7 cellular contexts compared by ENCODE assay signal in the genomic region with DNA sequence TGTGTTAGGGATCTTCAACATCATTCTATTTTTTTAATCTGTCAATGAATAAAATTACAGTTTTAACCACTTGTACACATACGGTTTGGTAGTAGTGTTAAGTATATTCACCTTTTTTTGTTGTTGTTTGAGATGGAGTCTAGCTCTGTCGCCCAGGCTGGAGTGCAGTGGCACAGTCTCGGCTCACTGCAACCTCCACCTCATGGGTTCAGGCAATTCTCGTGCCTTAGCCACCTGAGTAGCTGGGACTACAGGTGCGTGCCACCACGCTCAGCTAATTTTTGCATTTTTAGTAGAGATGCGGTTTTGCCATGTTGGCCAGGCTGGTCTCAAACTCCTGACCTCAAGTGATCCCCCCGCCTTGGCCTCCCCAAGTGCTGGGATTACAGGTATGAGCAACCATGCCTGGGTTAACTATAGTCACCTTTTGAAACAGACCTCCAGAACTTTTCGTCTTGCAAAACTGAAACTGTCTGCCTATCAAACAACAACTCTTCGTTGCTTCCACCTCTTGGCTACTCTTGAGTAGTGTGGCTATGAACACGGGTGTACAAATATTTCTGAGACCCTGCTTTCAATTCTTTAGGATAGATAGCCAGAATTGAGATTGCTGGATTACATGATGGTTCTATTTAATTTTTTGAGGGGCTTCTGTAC.
DNase-seq lines count a peak whose midpoint lies in the region; ATAC-seq, FAIRE-seq and TF ChIP-seq lines count a peak whose summit lies in the region.
"Not testable (repeated sequence)": the region's sequence is repeated elsewhere in the genome, so short reads cannot be mapped to it uniquely, and the experiment has no call there.

No MANE protein-coding gene starts in this region.

- not testable (repeated sequence) for H3K27me3 ChIP-seq in DND-41 (ENCODE audit: insufficient read depth, low read length, poor library complexity); OCI-LY1 (ENCODE audit: insufficient read depth, low read length); GM12878 (replicated peaks in 1 of 2; ENCODE audit: control insufficient read depth in 2 of 2, insufficient read depth in 2 of 2, low read length in 1 of 2)

- H2AFZ ChIP-seq in DND-41 (ENCODE audit: low read depth, low read length); OCI-LY1 (ENCODE audit: low read length); GM12878 (ENCODE audit: control insufficient read depth, low read depth, low read length): not testable (repeated sequence)

- H3K27ac ChIP-seq in DND-41 (ENCODE audit: low read length) (peak overlapping the region; percentile 69), OCI-LY1 (ENCODE audit: low read depth, low read length, poor library complexity, severe bottlenecking) (peak overlapping the region; percentile 55)
- H3K27ac ChIP-seq in GM12878 (ENCODE audit: control insufficient read depth, insufficient read depth): not testable (repeated sequence)

- TF ChIP-seq EP300 in GM12878 (IDR thresholded peaks at IDR 0.05; ENCODE audit: borderline replicate concordance in 1 of 2, control insufficient read depth in 1 of 2, low read depth in 2 of 2, low read length in 2 of 2): not testable (repeated sequence)

- peaks cover 21% of the 10 kb centered on the region for H3K36me3 Mint-ChIP-seq in activated CD4-positive, alpha-beta T cell treated with anti-CD3 and anti-CD28 coated beads for 36 hours (ENCODE audit: low read depth)
- H3K36me3 Mint-ChIP-seq in activated CD8-positive, alpha-beta memory T cell treated with anti-CD3 and anti-CD28 coated beads, Interleukin-2, amount 10 ng/mL, durations not matched to agents 7 days and 5 days: peaks cover 24% of the 10 kb centered on the region

- not testable (repeated sequence) for H3K9me3 ChIP-seq in DND-41 (ENCODE audit: insufficient read depth, low read length, severe bottlenecking); OCI-LY1 (ENCODE audit: low read length); GM12878 (replicated peaks; ENCODE audit: control insufficient read depth, insufficient read depth, low read length)

- H3K4me2 ChIP-seq in DND-41 (ENCODE audit: insufficient read depth, low read length): not testable (repeated sequence)
- peak overlapping the region; percentile 38; the same call in 1 of the 2 replicates for H3K4me2 ChIP-seq in OCI-LY1 (ENCODE audit: low read length)
- peak overlapping the region; percentile 19; the same call in 1 of the 2 replicates for H3K4me2 ChIP-seq in GM12878 (ENCODE audit: control insufficient read depth, insufficient read depth)

- BruUV-seq in GM12878 (replicated peaks; lab: Mats Ljungman, UMichigan): not testable (repeated sequence)

- not testable (repeated sequence) for FAIRE-seq in GM12878 (lab: Jason Lieb, UNC)

- CTCF ChIA-PET in activated CD4-positive, alpha-beta T cell treated with anti-CD3 and anti-CD28 coated beads for 36 hours (lab: Charles Lee): interaction anchor here (1.0 to 1.3 kb wide), 3 partner anchors 13 to 96 kb away, joined by 3 to 4 read pairs (median 3); no protein-coding TSS in a partner anchor
- CTCF ChIA-PET in activated CD8-positive, alpha-beta memory T cell treated with anti-CD3 and anti-CD28 coated beads, Interleukin-2, amount 10 ng/mL, durations not matched to agents 7 days and 5 days (lab: Charles Lee); GM12878 (lab: Yijun Ruan, JAX): not testable (repeated sequence)

- H3K9ac ChIP-seq in DND-41 (ENCODE audit: low read depth, low read length) (peak overlapping the region; percentile 15; the same call in 1 of the 2 replicates), OCI-LY1 (ENCODE audit: low read length) (peak overlapping the region; percentile 7; the same call in 1 of the 2 replicates)
- H3K9ac ChIP-seq in GM12878 (ENCODE audit: control insufficient read depth, insufficient read depth, low read length): not testable (repeated sequence)

- POLR2A ChIA-PET in activated CD4-positive, alpha-beta T cell treated with anti-CD3 and anti-CD28 coated beads for 36 hours (lab: Charles Lee): interaction anchor here (0.7 to 1.0 kb wide), 2 partner anchors 90 to 877 kb away, joined by 3 to 5 read pairs; no protein-coding TSS in a partner anchor
- POLR2A ChIA-PET in GM12878 (lab: Charles Lee): not testable (repeated sequence)

- TF ChIP-seq CTCF in DND-41 (IDR thresholded peaks at IDR 0.05; ENCODE audit: borderline replicate concordance, extremely low read depth, low read length, poor library complexity, severe bottlenecking); OCI-LY1 (IDR thresholded peaks at IDR 0.05; ENCODE audit: low read length); GM12878 (IDR thresholded peaks at IDR 0.05 in 2 of 3, conservative IDR thresholded peaks at IDR 0.05 in 1 of 3; ENCODE audit: control insufficient read depth in 2 of 3, extremely low read depth in 1 of 3, insufficient read depth in 1 of 3, low read depth in 3 of 3, low read length in 3 of 3): not testable (repeated sequence)

- peaks cover 90% of the 10 kb centered on the region for H3K4me1 Mint-ChIP-seq in activated CD4-positive, alpha-beta T cell treated with anti-CD3 and anti-CD28 coated beads for 36 hours
- H3K4me1 Mint-ChIP-seq in activated CD8-positive, alpha-beta memory T cell treated with anti-CD3 and anti-CD28 coated beads, Interleukin-2, amount 10 ng/mL, durations not matched to agents 7 days and 5 days: peaks cover 75% of the 10 kb centered on the region

- H3K79me2 ChIP-seq in DND-41 (ENCODE audit: insufficient read depth, low read length): peaks cover 70% of the 10 kb centered on the region
- not testable (repeated sequence) for H3K79me2 ChIP-seq in OCI-LY1 (ENCODE audit: insufficient read depth, low read length); GM12878 (ENCODE audit: control insufficient read depth, insufficient read depth, low read length)

- not testable (repeated sequence) for H3K4me3 ChIP-seq in DND-41 (ENCODE audit: low read depth in 1 of 2, low read length in 2 of 2); OCI-LY1 (ENCODE audit: low read depth, low read length, poor library complexity, severe bottlenecking); GM12878

- H3K9me2 ChIP-seq in OCI-LY1 (ENCODE audit: low read depth, low read length): not testable (repeated sequence)

- peaks cover 91% of the 10 kb centered on the region for H3K4me1 ChIP-seq in DND-41 (ENCODE audit: insufficient read depth, low read length)
- H3K4me1 ChIP-seq in OCI-LY1 (ENCODE audit: insufficient read depth, low read length, severe bottlenecking): peaks cover 67% of the 10 kb centered on the region
- H3K4me1 ChIP-seq in GM12878 (ENCODE audit: control insufficient read depth, insufficient read depth, low read length): not testable (repeated sequence)

- SMC1A ChIA-PET in GM12878 (lab: Charles Lee; ENCODE audit: uncharacterized antibody, unreplicated experiment): not testable (repeated sequence)

- not testable (repeated sequence) for H3K4me3 Mint-ChIP-seq in activated CD4-positive, alpha-beta T cell treated with anti-CD3 and anti-CD28 coated beads for 36 hours
- H3K4me3 Mint-ChIP-seq in activated CD8-positive, alpha-beta memory T cell treated with anti-CD3 and anti-CD28 coated beads, Interleukin-2, amount 10 ng/mL, durations not matched to agents 7 days and 5 days: peak overlapping the region; percentile 56

- not testable (repeated sequence) for H4K20me1 ChIP-seq in DND-41 (ENCODE audit: insufficient read depth, low read length); OCI-LY1 (ENCODE audit: insufficient read depth, low read length); GM12878 (ENCODE audit: control insufficient read depth, insufficient read depth)

- H3K9me3 Mint-ChIP-seq in activated CD4-positive, alpha-beta T cell treated with anti-CD3 and anti-CD28 coated beads for 36 hours (ENCODE audit: low read depth); activated CD8-positive, alpha-beta memory T cell treated with anti-CD3 and anti-CD28 coated beads, Interleukin-2, amount 10 ng/mL, durations not matched to agents 7 days and 5 days (ENCODE audit: low read depth): not testable (repeated sequence)

- in situ Hi-C loops in GM12878 (cut with MboI): not testable (repeated sequence)

- not testable (repeated sequence) for DNase-seq in DND-41; activated CD4-positive, alpha-beta T cell treated with anti-CD3 and anti-CD28 coated beads for 36 hours; GM12878 (ENCODE audit: low read depth, low spot score)
- peak; percentile 55 for DNase-seq in activated CD8-positive, alpha-beta memory T cell treated with anti-CD3 and anti-CD28 coated beads, Interleukin-2, amount 10 ng/mL, durations not matched to agents 7 days and 5 days
- peak; percentile 21 for DNase-seq in activated naive CD4-positive, alpha-beta T cell treated with Interleukin-2 at 50 U/mL for 16 hours
- peak; percentile 48 for DNase-seq in stimulated activated CD8-positive, alpha-beta memory T cell treated with anti-CD3 and anti-CD28 coated beads, Interleukin-4, amount 100 ng/mL, for 48 hours

- H3K36me3 ChIP-seq in DND-41 (ENCODE audit: insufficient read depth, low read length); OCI-LY1 (ENCODE audit: insufficient read depth, low read length); GM12878 (ENCODE audit: control insufficient read depth in 2 of 2, insufficient read depth in 2 of 2, low read length in 1 of 2): not testable (repeated sequence)

- intact Hi-C loops in activated CD4-positive, alpha-beta T cell treated with anti-CD3 and anti-CD28 coated beads for 36 hours (cut with DNase I, micrococcal nuclease); GM12878 (cut with micrococcal nuclease; ENCODE audit: unreplicated experiment): not testable (repeated sequence)

- not testable (repeated sequence) for TF ChIP-seq POLR2A in GM12878 (IDR thresholded peaks at IDR 0.05; ENCODE audit: low read depth, low read length)

- 14% methylated on average over 11 of the region's 11 CpGs for WGBS in GM12878 (ENCODE audit: insufficient coverage, insufficient replicate concordance, low lambda C conversion rate, missing lambda C conversion rate)

- not testable (repeated sequence) for H3F3A ChIP-seq in OCI-LY1 (ENCODE audit: insufficient read depth, low read length)

- not testable (repeated sequence) for ATAC-seq in DND-41 (ENCODE audit: insufficient read depth, low read depth); activated CD4-positive, alpha-beta T cell treated with anti-CD3 and anti-CD28 coated beads for 36 hours
- peak; percentile 61 for ATAC-seq in activated CD8-positive, alpha-beta memory T cell treated with anti-CD3 and anti-CD28 coated beads, Interleukin-2, amount 10 ng/mL, durations not matched to agents 7 days and 5 days
- ATAC-seq in GM12878: peak; percentile 75

- TF ChIP-seq RAD21 in GM12878 (IDR thresholded peaks at IDR 0.05; ENCODE audit: insufficient read depth, low read depth, low read length): not testable (repeated sequence)

- RAD21 ChIA-PET in GM12878 (lab: Charles Lee; ENCODE audit: unreplicated experiment): not testable (repeated sequence)

- H3K27ac Mint-ChIP-seq in activated CD4-positive, alpha-beta T cell treated with anti-CD3 and anti-CD28 coated beads for 36 hours: peak overlapping the region; percentile 48
- peak overlapping the region; percentile 95 for H3K27ac Mint-ChIP-seq in activated CD8-positive, alpha-beta memory T cell treated with anti-CD3 and anti-CD28 coated beads, Interleukin-2, amount 10 ng/mL, durations not matched to agents 7 days and 5 days

- not testable (repeated sequence) for H3K27me3 Mint-ChIP-seq in activated CD4-positive, alpha-beta T cell treated with anti-CD3 and anti-CD28 coated beads for 36 hours; activated CD8-positive, alpha-beta memory T cell treated with anti-CD3 and anti-CD28 coated beads, Interleukin-2, amount 10 ng/mL, durations not matched to agents 7 days and 5 days
